ENCODE assay signal across 19 cellular contexts in genomic region chrX:44071070-44071645, GRCh38.
"Had no signal": no experiment of that assay in that cellular context is flagged by ENCODE, and none has a peak within 500 bp of the region (broad histone marks: within the 10 kb centered on the region; RNA-seq: fewer than 3 reads in every experiment).

No MANE protein-coding gene starts in this region.

- H3K27ac ChIP-seq: body of pancreas, neural progenitor cell, pancreas, tibial artery had no signal

- H3K27me3 ChIP-seq: body of pancreas, neural progenitor cell, tibial artery had no signal

- ATAC-seq: activated CD8-positive, alpha-beta T cell treated with anti-CD3 and anti-CD28 coated beads for 36 hours; body of pancreas; effector memory CD8-positive, alpha-beta T cell; left lobe of liver; pancreas; stimulated activated memory B cell treated with anti-CD40 and anti-IgM and Interleukin-4, amounts not matched to agents 10 μg/mL and 1 μg/mL and 100 μg/mL, for 72 hours; WTC11 had no signal

- H3K36me3 ChIP-seq: neural progenitor cell, pancreas, tibial artery had no signal

- H2AFZ ChIP-seq: neural progenitor cell had no signal

- H3K9ac ChIP-seq: neural progenitor cell had no signal

- H3K9me3 ChIP-seq: body of pancreas, pancreas, tibial artery had no signal

- FAIRE-seq: keratinocyte, pancreas had no signal

- H3K4me2 ChIP-seq: neural progenitor cell had no signal

- DNase-seq: activated CD4-positive, alpha-beta T cell treated with anti-CD3 and anti-CD28 coated beads for 4 hours; activated CD8-positive, alpha-beta memory T cell treated with anti-CD3 and anti-CD28 coated beads, Interleukin-2, amount 50 U/mL, for 4 hours; activated CD8-positive, alpha-beta T cell treated with anti-CD3 and anti-CD28 coated beads for 36 hours; activated effector memory CD4-positive, alpha-beta T cell treated with anti-CD3 and anti-CD28 coated beads, Interleukin-2, amount 50 U/mL, for 16 hours; activated T-cell treated with anti-CD3 and anti-CD28 coated beads, Interleukin-2, amount 50 U/mL, for 48 hours; body of pancreas; central memory CD4-positive, alpha-beta T cell; dermis blood vessel endothelial cell; effector memory CD8-positive, alpha-beta T cell; hippocampal formation; midbrain; pancreas; T-helper 2 cell; tibial artery had no signal

- H3K4me1 ChIP-seq: body of pancreas, neural progenitor cell, pancreas, tibial artery had no signal

- H3K4me3 ChIP-seq: body of pancreas, neural progenitor cell, pancreas, tibial artery had no signal
